10 cellular contexts compared by ENCODE assay signal in the genomic region with DNA sequence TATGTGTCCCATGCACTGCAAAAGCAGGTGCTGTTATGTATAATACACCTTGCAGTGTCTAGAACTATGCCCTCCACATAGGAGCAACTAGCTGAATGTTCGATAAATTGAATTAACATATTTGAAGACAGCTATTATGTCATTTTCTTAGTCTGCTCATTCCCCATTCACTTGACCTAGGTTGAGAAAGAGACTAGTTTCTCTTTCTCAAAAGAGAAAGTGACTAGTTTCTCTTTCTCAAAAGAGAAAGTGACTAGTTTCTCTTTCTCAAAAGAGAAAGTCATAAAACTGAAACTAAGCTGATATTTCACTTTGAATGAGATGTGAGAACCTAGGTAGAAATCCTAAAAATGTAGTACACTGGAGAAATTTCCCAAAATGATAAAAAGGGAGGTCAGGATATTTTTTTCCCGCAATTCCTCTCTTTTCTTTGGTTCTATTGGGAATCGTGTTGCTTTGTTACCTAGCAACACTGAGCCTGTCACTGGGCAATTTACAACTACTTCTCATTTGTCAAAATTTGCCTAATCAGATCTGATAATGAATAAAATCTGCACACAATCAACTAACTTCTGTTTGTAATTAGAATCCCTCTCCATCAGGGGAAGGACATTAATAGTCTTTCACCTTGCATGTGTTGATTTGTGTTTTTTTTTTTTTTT.
A peak's percentile ranks its signal among the peaks of the same experiment; 100 is the strongest.
DNase-seq lines count a peak whose midpoint lies in the region; ATAC-seq lines count a peak whose summit lies in the region.
"Had no signal": no experiment of that assay in that cellular context is flagged by ENCODE, and none has a peak within 500 bp of the region (broad histone marks: within the 10 kb centered on the region; RNA-seq: fewer than 3 reads in every experiment).

No MANE protein-coding gene starts in this region.

- no peak overlapping the region for H3K4me2 ChIP-seq in mesendoderm (ENCODE audit: low read length)

- no CpG with 5 or more reads among the region's 3 CpGs for WGBS in mesendoderm (ENCODE audit: extremely low coverage, insufficient coverage, low lambda C conversion rate)

- no peaks in the 10 kb centered on the region for H3K36me3 ChIP-seq in mesendoderm (ENCODE audit: control insufficient read depth, insufficient read depth, low read length)

- H3K79me1 ChIP-seq in mesendoderm (ENCODE audit: low read length) = no peaks in the 10 kb centered on the region

- H3K4me3 Mint-ChIP-seq in activated CD4-positive, alpha-beta T cell treated with anti-CD3 and anti-CD28 coated beads, Interleukin-2, amount 10 ng/mL, durations not matched to agents 7 days and 5 days = peak overlapping the region; percentile 34
- H3K4me3 Mint-ChIP-seq in activated T-helper 1 cell treated with anti-CD3 and anti-CD28 coated beads, Interleukin-12 subunit alpha, Interleukin-12 subunit beta, Interleukin-2, Interleukin-4 antibody, amounts not matched to agents 30 ng/mL and 10 ng/mL and 1 ng/mL, durations not matched to agents 14 hours and 24 hours and 36 hours = no peak overlapping the region
- H3K4me3 Mint-ChIP-seq: type B pancreatic cell had no signal

- peak overlapping the region; percentile 86 for H3K27ac Mint-ChIP-seq in activated CD4-positive, alpha-beta T cell treated with anti-CD3 and anti-CD28 coated beads, Interleukin-2, amount 10 ng/mL, durations not matched to agents 7 days and 5 days
- H3K27ac Mint-ChIP-seq in activated T-helper 1 cell treated with anti-CD3 and anti-CD28 coated beads, Interleukin-12 subunit alpha, Interleukin-12 subunit beta, Interleukin-2, Interleukin-4 antibody, amounts not matched to agents 30 ng/mL and 10 ng/mL and 1 ng/mL, durations not matched to agents 14 hours and 24 hours and 36 hours = no peak overlapping the region
- H3K27ac Mint-ChIP-seq: type B pancreatic cell had no signal

- H3K27me3 Mint-ChIP-seq in activated CD4-positive, alpha-beta T cell treated with anti-CD3 and anti-CD28 coated beads, Interleukin-2, amount 10 ng/mL, durations not matched to agents 7 days and 5 days = no peaks in the 10 kb centered on the region
- H3K27me3 Mint-ChIP-seq in activated T-helper 1 cell treated with anti-CD3 and anti-CD28 coated beads, Interleukin-12 subunit alpha, Interleukin-12 subunit beta, Interleukin-2, Interleukin-4 antibody, amounts not matched to agents 30 ng/mL and 10 ng/mL and 1 ng/mL, durations not matched to agents 14 hours and 24 hours and 36 hours (ENCODE audit: insufficient read depth) = peaks cover 8% of the 10 kb centered on the region

- no peak overlapping the region for H4K8ac ChIP-seq in mesendoderm (ENCODE audit: low read depth, low read length)

- H2AK5ac ChIP-seq in mesendoderm (ENCODE audit: low read length) = no peak overlapping the region

- DNase-seq in activated CD4-positive, alpha-beta T cell treated with anti-CD3 and anti-CD28 coated beads, Interleukin-2, amount 10 ng/mL, durations not matched to agents 7 days and 5 days = no peak
- no peak for DNase-seq in activated CD4-positive, alpha-beta T cell treated with anti-CD3 and anti-CD28 coated beads for 1 hour
- peak; percentile 45 for DNase-seq in mesendoderm
- no peak for DNase-seq in activated T-helper 1 cell treated with anti-CD3 and anti-CD28 coated beads, Interleukin-12 subunit alpha, Interleukin-12 subunit beta, Interleukin-2, Interleukin-4 antibody, amounts not matched to agents 30 ng/mL and 10 ng/mL and 1 ng/mL, durations not matched to agents 14 hours and 24 hours and 36 hours (ENCODE audit: low spot score)
- DNase-seq in glomerular visceral epithelial cell (ENCODE audit: extremely low spot score) = no peak
- DNase-seq in HK-2 (ENCODE audit: unreplicated experiment) = no peak
- DNase-seq: activated CD4-positive, CD25-positive, alpha-beta regulatory T cell had no signal

- no peak overlapping the region for H2BK120ac ChIP-seq in mesendoderm (ENCODE audit: low read depth, low read length)

- CTCF ChIA-PET in activated CD4-positive, alpha-beta T cell treated with anti-CD3 and anti-CD28 coated beads, Interleukin-2, amount 10 ng/mL, durations not matched to agents 7 days and 5 days (lab: Charles Lee) = no interaction called here

- H3K27ac ChIP-seq in mesendoderm (ENCODE audit: low read depth, low read length) = no peak overlapping the region

- no peaks in the 10 kb centered on the region for H3K4me1 ChIP-seq in mesendoderm (ENCODE audit: control insufficient read depth, low read depth, low read length)

- H3K56ac ChIP-seq in mesendoderm (ENCODE audit: low read length) = no peak overlapping the region

- no peak overlapping the region for H3K23ac ChIP-seq in mesendoderm (ENCODE audit: low read length)

- H3K18ac ChIP-seq in mesendoderm (ENCODE audit: low read length) = no peak overlapping the region

- H3K27me3 ChIP-seq in mesendoderm (ENCODE audit: insufficient read depth, low read length, poor library complexity) = no peaks in the 10 kb centered on the region

- peak; percentile 83 for ATAC-seq in GM21576 (IDR thresholded peaks at IDR 0.05; ENCODE audit: unreplicated experiment)
- peak; percentile 96 for ATAC-seq in HG03175 (IDR thresholded peaks at IDR 0.05; ENCODE audit: unreplicated experiment)

- no peaks in the 10 kb centered on the region for H3K79me2 ChIP-seq in mesendoderm (ENCODE audit: control insufficient read depth, insufficient read depth, low read length)

- H3K4me1 Mint-ChIP-seq in activated CD4-positive, alpha-beta T cell treated with anti-CD3 and anti-CD28 coated beads, Interleukin-2, amount 10 ng/mL, durations not matched to agents 7 days and 5 days = peaks cover 25% of the 10 kb centered on the region
- peaks cover 8% of the 10 kb centered on the region for H3K4me1 Mint-ChIP-seq in activated T-helper 1 cell treated with anti-CD3 and anti-CD28 coated beads, Interleukin-12 subunit alpha, Interleukin-12 subunit beta, Interleukin-2, Interleukin-4 antibody, amounts not matched to agents 30 ng/mL and 10 ng/mL and 1 ng/mL, durations not matched to agents 14 hours and 24 hours and 36 hours (ENCODE audit: low read depth)

- no peak overlapping the region for H3K4ac ChIP-seq in mesendoderm (ENCODE audit: low read depth, low read length)

- peaks cover 16% of the 10 kb centered on the region for H3K36me3 Mint-ChIP-seq in activated CD4-positive, alpha-beta T cell treated with anti-CD3 and anti-CD28 coated beads, Interleukin-2, amount 10 ng/mL, durations not matched to agents 7 days and 5 days (ENCODE audit: low read depth)
- peaks cover 2% of the 10 kb centered on the region for H3K36me3 Mint-ChIP-seq in activated T-helper 1 cell treated with anti-CD3 and anti-CD28 coated beads, Interleukin-12 subunit alpha, Interleukin-12 subunit beta, Interleukin-2, Interleukin-4 antibody, amounts not matched to agents 30 ng/mL and 10 ng/mL and 1 ng/mL, durations not matched to agents 14 hours and 24 hours and 36 hours (ENCODE audit: low read depth)
- H3K36me3 Mint-ChIP-seq: type B pancreatic cell had no signal

- H2BK5ac ChIP-seq in mesendoderm (ENCODE audit: low read length) = no peak overlapping the region

- H3K9ac ChIP-seq in mesendoderm (ENCODE audit: low read length) = no peak overlapping the region

- peaks cover 14% of the 10 kb centered on the region for H3K9me3 Mint-ChIP-seq in activated CD4-positive, alpha-beta T cell treated with anti-CD3 and anti-CD28 coated beads, Interleukin-2, amount 10 ng/mL, durations not matched to agents 7 days and 5 days
- H3K9me3 Mint-ChIP-seq in activated T-helper 1 cell treated with anti-CD3 and anti-CD28 coated beads, Interleukin-12 subunit alpha, Interleukin-12 subunit beta, Interleukin-2, Interleukin-4 antibody, amounts not matched to agents 30 ng/mL and 10 ng/mL and 1 ng/mL, durations not matched to agents 14 hours and 24 hours and 36 hours = peaks cover 10% of the 10 kb centered on the region
- H3K9me3 Mint-ChIP-seq: type B pancreatic cell had no signal

- intact Hi-C loops in activated T-helper 1 cell treated with anti-CD3 and anti-CD28 coated beads, Interleukin-12 subunit alpha, Interleukin-12 subunit beta, Interleukin-2, Interleukin-4 antibody, amounts not matched to agents 30 ng/mL and 10 ng/mL and 1 ng/mL, durations not matched to agents 14 hours and 24 hours and 36 hours (cut with micrococcal nuclease) = loop anchor here (5.0 to 10.0 kb wide), 2 partner anchors 679 to 834 kb away; partner anchors contain the start of genes FAM114A2 and MFAP3

- no peak overlapping the region for H2BK15ac ChIP-seq in mesendoderm (replicated peaks; ENCODE audit: low read depth)

- H4K5ac ChIP-seq in mesendoderm (ENCODE audit: low read length) = no peak overlapping the region

- POLR2A ChIA-PET in activated CD4-positive, alpha-beta T cell treated with anti-CD3 and anti-CD28 coated beads, Interleukin-2, amount 10 ng/mL, durations not matched to agents 7 days and 5 days (lab: Charles Lee) = interaction anchor here (0.6 kb wide), 1 partner anchor 11 kb away, joined by 3 read pairs; no protein-coding TSS in a partner anchor

- H3K4me3 ChIP-seq in mesendoderm (ENCODE audit: low read length) = no peak overlapping the region
